In the genomic region with DNA sequence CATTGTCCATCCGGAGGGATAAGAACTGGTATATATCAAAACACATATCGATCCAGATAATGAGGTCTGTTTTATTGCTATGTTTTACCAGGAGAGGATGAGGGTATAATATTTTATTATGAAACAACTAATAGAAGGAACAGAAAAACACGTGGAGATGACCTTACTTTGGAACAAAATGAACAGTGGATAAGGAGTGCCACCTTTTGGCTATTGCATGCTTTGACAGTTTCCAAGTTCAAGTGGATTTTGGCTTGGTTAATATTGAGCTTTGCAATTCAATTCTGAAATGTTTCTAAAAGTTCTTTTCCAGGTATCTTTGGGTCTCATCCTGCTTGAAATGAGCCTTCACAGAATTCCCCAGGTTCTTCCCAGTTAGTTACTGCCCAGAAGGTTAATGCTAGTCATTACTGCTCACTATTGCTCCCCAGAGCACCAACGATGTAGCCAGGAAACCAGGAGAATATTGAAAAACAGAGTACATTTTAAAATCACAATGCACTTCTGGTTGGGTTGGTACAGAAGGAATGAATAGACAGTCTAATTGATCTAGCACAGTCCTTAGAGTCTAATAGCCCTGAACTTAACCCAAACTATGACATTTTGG, we compare ENCODE assay signal across 8 cellular contexts. TPM values are rescaled to one million over a fixed set of nuclear protein-coding genes. Genes with fewer than 3 reads are reported as not detected.
DNase-seq lines count a peak whose midpoint lies in the region; ATAC-seq and TF ChIP-seq lines count a peak whose summit lies in the region.

No MANE protein-coding gene starts in this region.

- H4K20me1 ChIP-seq in PC-9 (ENCODE audit: insufficient read depth): no peaks in the 10 kb centered on the region

- TF ChIP-seq EP300 in suprapubic skin (IDR thresholded peaks at IDR 0.05): no peak

- TF ChIP-seq CTCF in PC-9 (conservative IDR thresholded peaks at IDR 0.05) (peak; percentile 65), suprapubic skin (IDR thresholded peaks at IDR 0.05) (peak; percentile 30 to 50)

- H3K4me1 ChIP-seq in PC-9 (replicated peaks; ENCODE audit: insufficient read depth) (peaks cover 19% of the 10 kb centered on the region), suprapubic skin (peaks cover 3% of the 10 kb centered on the region)

- no peak overlapping the region for H3K4me3 ChIP-seq in PC-9
- H3K4me3 ChIP-seq in suprapubic skin: no peak overlapping the region

- intact Hi-C loops in PC-9 (cut with micrococcal nuclease; ENCODE audit: unreplicated experiment): loop anchor here (1.0 to 10.0 kb wide), 7 partner anchors 95 to 1237 kb away; no protein-coding TSS in a partner anchor

- no peaks in the 10 kb centered on the region for H3K79me2 ChIP-seq in PC-9 (ENCODE audit: low read depth)

- H3K9me2 ChIP-seq in PC-9 (ENCODE audit: insufficient read depth): no peaks in the 10 kb centered on the region; the same call in 1 of the 2 replicates

- TF ChIP-seq POLR2A in suprapubic skin (IDR thresholded peaks at IDR 0.05): no peak

- H3K27me3 ChIP-seq in PC-9 (ENCODE audit: insufficient read depth, low read depth) (no peaks in the 10 kb centered on the region), suprapubic skin (no peaks in the 10 kb centered on the region)

- BruUV-seq in PC-9 (replicated peaks; lab: Mats Ljungman, UMichigan): no TSS peak

- H3K36me3 ChIP-seq in PC-9 (ENCODE audit: low read depth) (no peaks in the 10 kb centered on the region), suprapubic skin (no peaks in the 10 kb centered on the region)

- H3K27ac ChIP-seq in PC-9 (no peak overlapping the region), suprapubic skin (no peak overlapping the region)

- POLR2A ChIA-PET in PC-9 (lab: Charles Lee; ENCODE audit: unreplicated experiment): no interaction called here

- WGBS in suprapubic skin: 51% methylated on average over 4 of the region's 4 CpGs

- H3F3A ChIP-seq in PC-9 (ENCODE audit: insufficient read depth, low read depth): no peaks in the 10 kb centered on the region

- DNase-seq in NCI-H82 (lab: John Stamatoyannopoulos, UW) (peak; percentile 67), NCI-H82 treated with DMSO at 0.1 percent for 48 hours (lab: John Stamatoyannopoulos, UW; ENCODE audit: unreplicated experiment) (no peak), PC-9 (no peak), fibroblast of peridontal ligament (ENCODE audit: extremely low read depth) (peak; percentile 88), suprapubic skin (ENCODE audit: low spot score in 2 of 2) (no peak), COLO668 (lab: John Stamatoyannopoulos, UW; ENCODE audit: unreplicated experiment) (no peak)
- DNase-seq in stimulated activated CD4-positive, alpha-beta T cell treated with anti-CD3 and anti-CD28 coated beads, Interleukin-4, amount 100 ng/mL, for 4 hours: no peak

- H3K4me2 ChIP-seq in PC-9: no peak overlapping the region

- H2AFZ ChIP-seq in PC-9: no peak overlapping the region

- ATAC-seq in HG03432 (IDR thresholded peaks at IDR 0.05; ENCODE audit: unreplicated experiment): peak; percentile 70

- H3K9me3 ChIP-seq in PC-9 (ENCODE audit: insufficient read depth, low read depth): no peaks in the 10 kb centered on the region
- H3K9me3 ChIP-seq in suprapubic skin: no peaks in the 10 kb centered on the region

- CTCF ChIA-PET in PC-9 (lab: Charles Lee): interaction anchor here (0.6 to 0.7 kb wide), 6 partner anchors 13 to 1728 kb away, joined by 3 to 5 read pairs (median 4); no protein-coding TSS in a partner anchor

RNA-seq across cellular contexts. Expression of gene ZC3H11B, which starts 45.5 kb away (rescaled TPM):
- not detected in 2 replicates for total RNA-seq in PC-9 (2021)
- total RNA-seq in suprapubic skin: under 1 TPM; 0.21 to 0.45 (median 0.33) TPM

Comparison
In these comparisons a context has a peak if more than half of its experiments do, and no peak if none do; other contexts are left out.
1. DNase-seq: peak in NCI-H82 (single experiment) and fibroblast of peridontal ligament (single experiment); none in NCI-H82 treated with DMSO at 0.1 percent for 48 hours (single experiment), PC-9 (0 of 2), suprapubic skin (0 of 2), COLO668 (single experiment) and stimulated activated CD4-positive, alpha-beta T cell treated with anti-CD3 and anti-CD28 coated beads, Interleukin-4, amount 100 ng/mL, for 4 hours (0 of 2).